In genomic region chr5:139503879-139504278, GRCh38 we compare ENCODE assay signal across 12 cellular contexts. TPM values are rescaled to one million over a fixed set of nuclear protein-coding genes. Genes with fewer than 3 reads are reported as not detected.
DNase-seq lines count a peak whose midpoint lies in the region; ATAC-seq, FAIRE-seq and TF ChIP-seq lines count a peak whose summit lies in the region.
"Not testable (repeated sequence)": the region's sequence is repeated elsewhere in the genome, so short reads cannot be mapped to it uniquely, and the experiment has no call there.
"Had no signal": no experiment of that assay in that cellular context is flagged by ENCODE, and none has a peak within 500 bp of the region (broad histone marks: within the 10 kb centered on the region; RNA-seq: fewer than 3 reads in every experiment).

No MANE protein-coding gene starts in this region.

- H2BK12ac ChIP-seq in H1 (ENCODE audit: low read depth, low read length), result not testable (repeated sequence)

- H3K36me3 ChIP-seq in GM23338 (ENCODE audit: insufficient read depth); Panc1 (ENCODE audit: control insufficient read depth, insufficient read depth, low read length); H1 (ENCODE audit: control insufficient read depth in 2 of 4, insufficient read depth in 4 of 4, low read length in 3 of 4); iPS-18a (ENCODE audit: control insufficient read depth, low read depth, low read length); mesendoderm (ENCODE audit: control insufficient read depth, insufficient read depth, low read length): not testable (repeated sequence)

- WGBS in H1 (ENCODE audit: extremely low coverage in 1 of 2, insufficient coverage in 1 of 2, insufficient read length in 1 of 2, insufficient replicate concordance in 2 of 2, low coverage in 1 of 2, low lambda C conversion rate in 2 of 2, missing lambda C conversion rate in 1 of 2), 2 experiments, result 36% methylated on average over 15 of the region's 15 CpGs; no CpG with 5 or more reads in 1 of the 2 experiments
- WGBS in mesendoderm (ENCODE audit: extremely low coverage, insufficient coverage, low lambda C conversion rate), result no CpG with 5 or more reads among the region's 15 CpGs

- H3K79me2 ChIP-seq in GM23338 (replicated peaks; ENCODE audit: insufficient read depth); H1 (ENCODE audit: control insufficient read depth in 1 of 2, insufficient read depth in 2 of 2, low read length in 2 of 2); mesendoderm (ENCODE audit: control insufficient read depth, insufficient read depth, low read length): not testable (repeated sequence)

- peak overlapping the region; percentile 4 for H4K5ac ChIP-seq in H1 (ENCODE audit: insufficient read length, low read depth, low read length)
- H4K5ac ChIP-seq in mesendoderm (ENCODE audit: low read length), result not testable (repeated sequence)

- H3K4me1 ChIP-seq in GM23338 (ENCODE audit: insufficient read depth), result peaks cover 23% of the 10 kb centered on the region
- not testable (repeated sequence) for H3K4me1 ChIP-seq in Panc1 (ENCODE audit: control insufficient read depth, insufficient read depth, low read length); mesendoderm (ENCODE audit: control insufficient read depth, low read depth, low read length)
- peaks cover 0 to 10% (median 3%) of the 10 kb centered on the region in 4 experiments; a peak in 4 of 7 replicates for H3K4me1 ChIP-seq in H1 (replicated peaks in 1 of 4; ENCODE audit: control insufficient read depth in 3 of 4, insufficient read depth in 4 of 4, low read length in 3 of 4)
- peaks cover 18% of the 10 kb centered on the region for H3K4me1 ChIP-seq in iPS-18a (ENCODE audit: control insufficient read depth, low read depth, low read length)

- not testable (repeated sequence) for H3K9ac ChIP-seq in H1 (replicated peaks in 1 of 4; ENCODE audit: extremely low read depth in 1 of 4, low read depth in 3 of 4, low read length in 3 of 4); iPS-18a (ENCODE audit: low read length)
- H3K9ac ChIP-seq in mesendoderm (ENCODE audit: low read length), result peak overlapping the region; percentile 54

- TF ChIP-seq CTCF in GM23338 (conservative IDR thresholded peaks at IDR 0.05; ENCODE audit: low read depth in 2 of 2); Panc1 (IDR thresholded peaks at IDR 0.05); H1 (IDR thresholded peaks at IDR 0.05; ENCODE audit: control extremely low read depth in 1 of 3, insufficient read depth in 1 of 3, low read depth in 1 of 3, low read length in 3 of 3): not testable (repeated sequence)

- H3K27me3 ChIP-seq in GM23338 (ENCODE audit: insufficient read depth); Panc1 (ENCODE audit: control insufficient read depth, insufficient read depth, low read length); H1 (replicated peaks in 1 of 4; ENCODE audit: control insufficient read depth in 3 of 4, extremely low read depth in 1 of 4, insufficient read depth in 3 of 4, low read length in 3 of 4); iPS-18a (ENCODE audit: control insufficient read depth, insufficient read depth, low read length); mesendoderm (ENCODE audit: insufficient read depth, low read length, poor library complexity): not testable (repeated sequence)

- H3K9me3 Mint-ChIP-seq in GM23338, result not testable (repeated sequence)

- not testable (repeated sequence) for H2BK5ac ChIP-seq in H1 (ENCODE audit: low read depth, low read length); mesendoderm (ENCODE audit: low read length)

- CTCF ChIA-PET in Panc1 (lab: Charles Lee), result not testable (repeated sequence)
- CTCF ChIA-PET in H1 (lab: Charles Lee; ENCODE audit: partially characterized antibody), result interaction anchor here (2.1 to 12.9 kb wide), 4 partner anchors 10 to 101 kb away, joined by 6 to 122 read pairs (median 30); partner anchors contain the start of gene STING1

- H3K9me2 ChIP-seq in GM23338 (ENCODE audit: insufficient read depth), result not testable (repeated sequence)

- peak overlapping the region; percentile 53 for H3K4me3 Mint-ChIP-seq in GM23338

- not testable (repeated sequence) for H3K27me3 Mint-ChIP-seq in GM23338 (ENCODE audit: insufficient read depth, low read depth, poor library complexity)

- H3K36me3 Mint-ChIP-seq in GM23338 (ENCODE audit: low read depth), result not testable (repeated sequence)

- peak overlapping the region; percentile 64 for H2BK120ac ChIP-seq in H1 (replicated peaks; ENCODE audit: low read depth, low read length)
- not testable (repeated sequence) for H2BK120ac ChIP-seq in mesendoderm (ENCODE audit: low read depth, low read length)

- H3K79me1 ChIP-seq in H1 (ENCODE audit: low read depth, low read length); mesendoderm (ENCODE audit: low read length): not testable (repeated sequence)

- intact Hi-C loops in Panc1 (cut with micrococcal nuclease; ENCODE audit: unreplicated experiment); posterior vena cava (cut with DNase I): not testable (repeated sequence)

- H3K23ac ChIP-seq in H1 (ENCODE audit: insufficient read length); mesendoderm (ENCODE audit: low read length): not testable (repeated sequence)

- not testable (repeated sequence) for H2AK5ac ChIP-seq in H1 (ENCODE audit: low read depth, low read length); mesendoderm (ENCODE audit: low read length)

- ATAC-seq in GM23338, Panc1: not testable (repeated sequence)

- H2AFZ ChIP-seq in GM23338 (peak overlapping the region; percentile 80), H1 (ENCODE audit: low read length) (peak overlapping the region; percentile 98)

- H3K4me2 ChIP-seq in GM23338 (peak overlapping the region; percentile 74), H1 (ENCODE audit: insufficient read depth in 1 of 2, low read depth in 2 of 2, low read length in 2 of 2) (peak overlapping the region; percentile 54 to 57), mesendoderm (ENCODE audit: low read length) (peak overlapping the region; percentile 34)

- not testable (repeated sequence) for H3K27ac Mint-ChIP-seq in GM23338

- peak; percentile 55 for DNase-seq in GM23338 (ENCODE audit: low spot score)
- DNase-seq in MV-4-11 (lab: John Stamatoyannopoulos, UW), result peak; percentile 50
- DNase-seq in Panc1 (ENCODE audit: low read depth, low spot score); H1 (ENCODE audit: low read depth in 1 of 2, low spot score in 2 of 2); mesendoderm: not testable (repeated sequence)
- peak; percentile 37 for DNase-seq in posterior vena cava (ENCODE audit: low spot score)

- FAIRE-seq in H1 (lab: Jason Lieb, UNC), result not testable (repeated sequence)

- H3K4me1 Mint-ChIP-seq in GM23338, result peaks cover 26% of the 10 kb centered on the region

- H3K18ac ChIP-seq in H1 (ENCODE audit: extremely low read depth, low read length); mesendoderm (ENCODE audit: low read length): not testable (repeated sequence)

- POLR2A ChIA-PET in Panc1 (lab: Charles Lee), result not testable (repeated sequence)
- POLR2A ChIA-PET in H1 (lab: Charles Lee; ENCODE audit: partially characterized antibody), result interaction anchor here (1.4 to 1.5 kb wide), 2 partner anchors 10 to 14 kb away, joined by 5 to 6 read pairs; no protein-coding TSS in a partner anchor

- not testable (repeated sequence) for H2BK20ac ChIP-seq in H1 (ENCODE audit: low read length)

- in situ Hi-C loops in Panc1 (cut with HindIII; ENCODE audit: low pct_unique_long_range_greater_than_20kb, low sequenced_read_pairs), result loop anchor here (25.0 kb wide), 1 partner anchor 92 kb away; the partner anchor contains the start of gene SPATA24

- H3K56ac ChIP-seq in H1 (replicated peaks; ENCODE audit: insufficient read length, low read depth, low read length), result not testable (repeated sequence)
- peak overlapping the region; percentile 76 for H3K56ac ChIP-seq in mesendoderm (ENCODE audit: low read length)

- BruUV-seq in Panc1 (replicated peaks; lab: Mats Ljungman, UMichigan), result not testable (repeated sequence)

- not testable (repeated sequence) for H3K27ac ChIP-seq in GM23338 (ENCODE audit: low read depth); Panc1 (ENCODE audit: low read length); H1 (ENCODE audit: low read depth, low read length); iPS-18a (ENCODE audit: low read length); mesendoderm (ENCODE audit: low read depth, low read length)

- not testable (repeated sequence) for H4K8ac ChIP-seq in H1 (ENCODE audit: extremely low read depth, insufficient read depth, low read length); mesendoderm (ENCODE audit: low read depth, low read length)

- not testable (repeated sequence) for H4K20me1 ChIP-seq in GM23338 (replicated peaks; ENCODE audit: insufficient read depth); H1 (replicated peaks in 1 of 2; ENCODE audit: control insufficient read depth in 1 of 2, insufficient read depth in 2 of 2, low read length in 2 of 2)

- not testable (repeated sequence) for H3K14ac ChIP-seq in H1 (ENCODE audit: insufficient read length)

- not testable (repeated sequence) for H3K23me2 ChIP-seq in H1 (ENCODE audit: low read depth, low read length)

- not testable (repeated sequence) for H4K91ac ChIP-seq in H1 (replicated peaks; ENCODE audit: insufficient read length, low read length)

- TF ChIP-seq RAD21 in H1 (IDR thresholded peaks at IDR 0.05 in 1 of 2, conservative IDR thresholded peaks at IDR 0.05 in 1 of 2; ENCODE audit: low read depth in 2 of 2, low read length in 2 of 2), result not testable (repeated sequence)

- not testable (repeated sequence) for TF ChIP-seq POLR2A in H1 (IDR thresholded peaks at IDR 0.05; ENCODE audit: control extremely low read depth in 1 of 2, low read depth in 2 of 2, low read length in 2 of 2)

- H3K4ac ChIP-seq in H1 (replicated peaks; ENCODE audit: insufficient read length, low read depth, low read length); mesendoderm (ENCODE audit: low read depth, low read length): not testable (repeated sequence)

- H3K4me3 ChIP-seq in GM23338, result peak overlapping the region; percentile 49
- peak overlapping the region; percentile 23 to 46; a peak in 3 of 4 replicates for H3K4me3 ChIP-seq in Panc1 (ENCODE audit: low read depth in 2 of 2, low read length in 2 of 2)
- peak overlapping the region in 2 of 4 experiments; percentile 21 to 47; a peak in 3 of 8 replicates for H3K4me3 ChIP-seq in H1 (ENCODE audit: extremely low read depth in 1 of 4, insufficient read depth in 2 of 4, low read depth in 3 of 4, low read length in 4 of 4)
- H3K4me3 ChIP-seq in iPS-18a (ENCODE audit: low read length), result peak overlapping the region; percentile 56
- peak overlapping the region; percentile 37 for H3K4me3 ChIP-seq in mesendoderm (ENCODE audit: low read length)

- not testable (repeated sequence) for H2BK15ac ChIP-seq in H1 (ENCODE audit: low read length); mesendoderm (replicated peaks; ENCODE audit: low read depth)

- H3F3A ChIP-seq in GM23338 (replicated peaks; ENCODE audit: low read depth), result not testable (repeated sequence)

- TF ChIP-seq EP300 in H1 (IDR thresholded peaks at IDR 0.05; ENCODE audit: borderline replicate concordance in 1 of 2, low read depth in 2 of 2, low read length in 2 of 2), result not testable (repeated sequence)

- not testable (repeated sequence) for H3K9me3 ChIP-seq in Panc1 (ENCODE audit: control insufficient read depth, insufficient read depth, low read depth, low read length); H1 (ENCODE audit: insufficient read depth in 2 of 2, low read depth in 1 of 2, low read length in 1 of 2); iPS-18a (ENCODE audit: control insufficient read depth, low read depth, low read length)

RNA-seq across cellular contexts. Expression of gene STING1, which starts 21.3 kb away (rescaled TPM):
- total RNA-seq in GM23338 (2014; rRNA removed; shearing (Covaris generic)), result 0.39 TPM in 1 of 2 replicates, not detected in the other
- 0.30 and 0.66 TPM in 2 replicates for polyA plus RNA-seq in GM23338 (2016; fragmentation: Nextera tagmentation; extraction: Ambion mirVana)
- 22.8 TPM for total RNA-seq in Panc1 (2021; ENCODE audit: unreplicated experiment)
- 25.8 TPM for polyA plus RNA-seq in Panc1 (2012; ENCODE audit: insufficient read length)
- total RNA-seq in H1 (2021; fragmentation: NEBNext Ultra II Directional; extraction: Animal tissue kit (Norgen Biotek cat#: 25700)), result 0.26 and 0.42 TPM in 2 replicates
- 0.47 and 1.2 TPM in 2 replicates for polyA plus RNA-seq in H1 (2011; rRNA removed)
- 0.74 TPM for polyA plus RNA-seq in H1 (2011; cell fraction: cytosol; rRNA removed)
- 1.5 TPM for polyA plus RNA-seq in H1 (2011; cell fraction: nucleus; rRNA removed)
- polyA plus RNA-seq in H1 (2012, experiment 1 of 2), result 0.35 to 0.66 TPM (median 0.62 TPM) in 4 replicates
- polyA plus RNA-seq in H1 (2012, experiment 2 of 2), result 0.12 TPM
- polyA plus RNA-seq in H1 (2013, experiment 1 of 2), result 0.24 TPM
- 0.29 TPM for polyA plus RNA-seq in H1 (2013, experiment 2 of 2)
- polyA minus RNA-seq in H1 (2011; rRNA and poly(A)+ RNA removed), result 0.38 and 0.90 TPM in 2 replicates
- not detected for polyA minus RNA-seq in H1 (2011; cell fraction: cytosol; rRNA and poly(A)+ RNA removed)
- 0.90 TPM for polyA minus RNA-seq in H1 (2011; cell fraction: nucleus; rRNA and poly(A)+ RNA removed)
- polyA plus RNA-seq in mesendoderm (2013, experiment 1 of 2), result 0.34 TPM
- polyA plus RNA-seq in mesendoderm (2013, experiment 2 of 2), result 0.28 TPM
- 100 to 1,000 TPM in 1 of 2 donors, 10 to 100 TPM in 1; 91.5 to 101 TPM for total RNA-seq in posterior vena cava

RNA-seq across cellular contexts. Expression of gene SMIM33, which starts 33.1 kb away (rescaled TPM):
- total RNA-seq in GM23338 (2014; rRNA removed; shearing (Covaris generic)), result not detected in 2 replicates
- polyA plus RNA-seq in GM23338 (2016; fragmentation: Nextera tagmentation; extraction: Ambion mirVana) (not detected in 2 replicates), H1 (2011; rRNA removed) (not detected in 2 replicates)
- total RNA-seq in Panc1 (2021; ENCODE audit: unreplicated experiment) (not detected), posterior vena cava (not detected)
- not detected for polyA plus RNA-seq in Panc1 (2012; ENCODE audit: insufficient read length)
- total RNA-seq in H1 (2021; fragmentation: NEBNext Ultra II Directional; extraction: Animal tissue kit (Norgen Biotek cat#: 25700)), result not detected in 2 replicates
- polyA plus RNA-seq in H1 (2011; cell fraction: cytosol; rRNA removed), result not detected
- polyA plus RNA-seq in H1 (2011; cell fraction: nucleus; rRNA removed), result not detected
- polyA plus RNA-seq in H1 (2012, experiment 1 of 2), result not detected in 4 replicates
- not detected for polyA plus RNA-seq in H1 (2012, experiment 2 of 2)
- polyA plus RNA-seq in H1 (2013, experiment 1 of 2), result not detected
- polyA plus RNA-seq in H1 (2013, experiment 2 of 2), result not detected
- 0.05 TPM in 1 of 2 replicates, not detected in the other for polyA minus RNA-seq in H1 (2011; rRNA and poly(A)+ RNA removed)
- polyA minus RNA-seq in H1 (2011; cell fraction: cytosol; rRNA and poly(A)+ RNA removed), result not detected
- not detected for polyA minus RNA-seq in H1 (2011; cell fraction: nucleus; rRNA and poly(A)+ RNA removed)
- polyA plus RNA-seq in mesendoderm (2013, experiment 1 of 2), result not detected
- not detected for polyA plus RNA-seq in mesendoderm (2013, experiment 2 of 2)
- total RNA-seq: A673, HFFc6, Right ventricle myocardium superior, RPMI7951 had no signal
- polyA plus RNA-seq: SK-N-SH had no signal

RNA-seq across cellular contexts. Expression of gene ECSCR, which starts 41.3 kb away (rescaled TPM):
- total RNA-seq in GM23338 (2014; rRNA removed; shearing (Covaris generic)), result 1.2 and 2.2 TPM in 2 replicates
- 2.5 and 2.6 TPM in 2 replicates for polyA plus RNA-seq in GM23338 (2016; fragmentation: Nextera tagmentation; extraction: Ambion mirVana)
- not detected for total RNA-seq in Panc1 (2021; ENCODE audit: unreplicated experiment)
- not detected for polyA plus RNA-seq in Panc1 (2012; ENCODE audit: insufficient read length)
- total RNA-seq in H1 (2021; fragmentation: NEBNext Ultra II Directional; extraction: Animal tissue kit (Norgen Biotek cat#: 25700)), result 2.7 and 3.3 TPM in 2 replicates
- polyA plus RNA-seq in H1 (2011; rRNA removed), result 4.9 and 7.2 TPM in 2 replicates
- 5.4 TPM for polyA plus RNA-seq in H1 (2011; cell fraction: cytosol; rRNA removed)
- 4.4 TPM for polyA plus RNA-seq in H1 (2011; cell fraction: nucleus; rRNA removed)
- polyA plus RNA-seq in H1 (2012, experiment 1 of 2), result 2.8 to 4.2 TPM (median 3.6 TPM) in 4 replicates
- polyA plus RNA-seq in H1 (2012, experiment 2 of 2), result 2.7 TPM
- 4.8 TPM for polyA plus RNA-seq in H1 (2013, experiment 1 of 2)
- polyA plus RNA-seq in H1 (2013, experiment 2 of 2), result 4.9 TPM
- 3.3 and 3.6 TPM in 2 replicates for polyA minus RNA-seq in H1 (2011; rRNA and poly(A)+ RNA removed)
- polyA minus RNA-seq in H1 (2011; cell fraction: cytosol; rRNA and poly(A)+ RNA removed), result not detected
- polyA minus RNA-seq in H1 (2011; cell fraction: nucleus; rRNA and poly(A)+ RNA removed), result 1.7 TPM
- polyA plus RNA-seq in mesendoderm (2013, experiment 1 of 2), result 5.7 TPM
- polyA plus RNA-seq in mesendoderm (2013, experiment 2 of 2), result 6.4 TPM
- 10 to 100 TPM; 39.7 to 46.6 TPM for total RNA-seq in posterior vena cava

RNA-seq across cellular contexts. Expression of gene UBE2D2, which starts 57.3 kb away (rescaled TPM):
- 101 and 120 TPM in 2 replicates for total RNA-seq in GM23338 (2014; rRNA removed; shearing (Covaris generic))
- polyA plus RNA-seq in GM23338 (2016; fragmentation: Nextera tagmentation; extraction: Ambion mirVana) (166 and 172 TPM in 2 replicates), H1 (2011; rRNA removed) (57.8 and 66.9 TPM in 2 replicates)
- total RNA-seq in Panc1 (2021; ENCODE audit: unreplicated experiment) (222 TPM), posterior vena cava (100 to 1,000 TPM; 105 to 132 TPM)
- polyA plus RNA-seq in Panc1 (2012; ENCODE audit: insufficient read length), result 98.2 TPM
- total RNA-seq in H1 (2021; fragmentation: NEBNext Ultra II Directional; extraction: Animal tissue kit (Norgen Biotek cat#: 25700)), result 194 and 203 TPM in 2 replicates
- polyA plus RNA-seq in H1 (2011; cell fraction: cytosol; rRNA removed), result 57.5 TPM
- polyA plus RNA-seq in H1 (2011; cell fraction: nucleus; rRNA removed), result 20.2 TPM
- 137 to 209 TPM (median 142 TPM) in 4 replicates for polyA plus RNA-seq in H1 (2012, experiment 1 of 2)
- polyA plus RNA-seq in H1 (2012, experiment 2 of 2), result 246 TPM
- 91.5 TPM for polyA plus RNA-seq in H1 (2013, experiment 1 of 2)
- polyA plus RNA-seq in H1 (2013, experiment 2 of 2), result 95.8 TPM
- 46.3 and 52.7 TPM in 2 replicates for polyA minus RNA-seq in H1 (2011; rRNA and poly(A)+ RNA removed)
- 70.2 TPM for polyA minus RNA-seq in H1 (2011; cell fraction: cytosol; rRNA and poly(A)+ RNA removed)
- polyA minus RNA-seq in H1 (2011; cell fraction: nucleus; rRNA and poly(A)+ RNA removed), result 30.4 TPM
- 130 TPM for polyA plus RNA-seq in mesendoderm (2013, experiment 1 of 2)
- polyA plus RNA-seq in mesendoderm (2013, experiment 2 of 2), result 133 TPM

Comparison
In these comparisons a context has a peak if more than half of its experiments do, and no peak if none do; other contexts are left out.
1. RNA of gene STING1, which starts 21.3 kb away (total RNA-seq): 91.5 to 101 TPM in posterior vena cava and 22.8 TPM in Panc1 (single experiment); 0.26 to 0.42 TPM in H1 and 0.39 TPM in GM23338; every median in the first group is over 10 times any median in the second.
2. Peak in every context shown above with its lines, with median percentiles within 50 percentile points of each other: H3K4me2 ChIP-seq.